ENCODE assay signal across 1 cellular context in the genomic region with DNA sequence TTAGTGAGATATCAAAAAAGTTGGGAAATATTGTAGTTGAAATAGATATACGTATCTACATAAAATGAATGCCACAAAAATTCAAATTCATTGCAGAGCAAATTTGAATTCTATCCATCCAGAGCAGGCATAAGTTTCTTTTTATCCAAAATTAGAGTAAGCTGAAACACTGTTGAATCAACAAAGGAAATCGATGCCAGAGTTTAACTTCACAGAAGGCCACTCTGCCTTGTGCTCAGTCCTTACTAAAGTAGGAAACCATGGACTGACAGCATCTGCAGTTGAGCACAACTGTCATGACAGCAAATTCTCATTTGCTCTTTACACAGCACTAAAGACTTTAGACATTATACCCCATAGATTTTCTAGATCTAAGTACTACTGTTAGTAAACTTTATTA.
TF ChIP-seq lines count a peak whose summit lies in the region.

No MANE protein-coding gene starts in this region.

TF ChIP-seq in IMR-90, 13 proteins besides CTCF, POLR2A, EP300 and RAD21:
- TF ChIP-seq FOS (IDR thresholded peaks at IDR 0.05; ENCODE audit: low read depth, low read length), result no peak
- no peak for TF ChIP-seq CHD1 (IDR thresholded peaks at IDR 0.05; ENCODE audit: low read depth, low read length)
- TF ChIP-seq CEBPB (IDR thresholded peaks at IDR 0.05; ENCODE audit: low read depth, low read length), result no peak
- TF ChIP-seq, protein P1, sequence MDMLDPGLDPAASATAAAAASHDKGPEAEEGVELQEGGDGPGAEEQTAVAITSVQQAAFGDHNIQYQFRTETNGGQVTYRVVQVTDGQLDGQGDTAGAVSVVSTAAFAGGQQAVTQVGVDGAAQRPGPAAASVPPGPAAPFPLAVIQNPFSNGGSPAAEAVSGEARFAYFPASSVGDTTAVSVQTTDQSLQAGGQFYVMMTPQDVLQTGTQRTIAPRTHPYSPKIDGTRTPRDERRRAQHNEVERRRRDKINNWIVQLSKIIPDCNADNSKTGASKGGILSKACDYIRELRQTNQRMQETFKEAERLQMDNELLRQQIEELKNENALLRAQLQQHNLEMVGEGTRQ (IDR thresholded peaks at IDR 0.05; ENCODE audit: low read depth, low read length), result no peak
- TF ChIP-seq SMC3 (IDR thresholded peaks at IDR 0.05; ENCODE audit: low read depth, low read length), result no peak
- TF ChIP-seq BHLHE40 (IDR thresholded peaks at IDR 0.05; ENCODE audit: low read depth, low read length), result no peak
- no peak for TF ChIP-seq RFX5 (IDR thresholded peaks at IDR 0.05; ENCODE audit: low read depth, low read length)
